In genomic region chr9:26210338-26210851, GRCh38 we compare ENCODE assay signal across 14 cellular contexts.
DNase-seq lines count a peak whose midpoint lies in the region; FAIRE-seq and TF ChIP-seq lines count a peak whose summit lies in the region.
"Had no signal": no experiment of that assay in that cellular context is flagged by ENCODE, and none has a peak within 500 bp of the region (broad histone marks: within the 10 kb centered on the region; RNA-seq: fewer than 3 reads in every experiment).

No MANE protein-coding gene starts in this region.

- no peak for FAIRE-seq in H1 (lab: Jason Lieb, UNC)
- FAIRE-seq: K562 had no signal

- H3K4me1 Mint-ChIP-seq in osteocyte (ENCODE audit: unreplicated experiment), result peaks cover 16% of the 10 kb centered on the region

- DNase-seq in EL, result peak; percentile 1
- peak; percentile 12 for DNase-seq in NCI-H69 (lab: John Stamatoyannopoulos, UW)
- DNase-seq in H1 (ENCODE audit: low read depth in 1 of 2, low spot score in 2 of 2), result no peak
- DNase-seq in osteocyte (ENCODE audit: extremely low spot score, unreplicated experiment), result no peak
- DNase-seq in NCI-H1436 (lab: John Stamatoyannopoulos, UW), result no peak
- no peak for DNase-seq in COLO829 (ENCODE audit: low spot score)
- no peak for DNase-seq in NCI-H774 (lab: John Stamatoyannopoulos, UW)
- DNase-seq in HuH-7 (ENCODE audit: low spot score), result no peak
- DNase-seq: central memory CD4-positive, alpha-beta T cell; H9; NCI-H2171; thyroid gland had no signal

- TF ChIP-seq CTCF in H1 (IDR thresholded peaks at IDR 0.05; ENCODE audit: control extremely low read depth in 1 of 3, insufficient read depth in 1 of 3, low read depth in 1 of 3, low read length in 3 of 3) (no peak), osteocyte (IDR thresholded peaks at IDR 0.05) (no peak)

- POLR2A ChIA-PET in H1 (lab: Charles Lee; ENCODE audit: partially characterized antibody), result no interaction called here

- CTCF ChIA-PET in H1 (lab: Charles Lee; ENCODE audit: partially characterized antibody), result no interaction called here

- no peak overlapping the region for H2AK5ac ChIP-seq in H1 (ENCODE audit: low read depth, low read length)

- no peak overlapping the region for H3K56ac ChIP-seq in H1 (replicated peaks; ENCODE audit: insufficient read length, low read depth, low read length)

- no peak overlapping the region for H3K23ac ChIP-seq in H1 (ENCODE audit: insufficient read length)

- no peaks in the 10 kb centered on the region for H3K79me1 ChIP-seq in H1 (ENCODE audit: low read depth, low read length)

- no peak overlapping the region for H2BK120ac ChIP-seq in H1 (replicated peaks; ENCODE audit: low read depth, low read length)

- peaks cover 0 to 12% of the 10 kb centered on the region in 2 experiments; a peak in 2 of 4 replicates for H3K9me3 ChIP-seq in H1 (ENCODE audit: insufficient read depth in 2 of 2, low read depth in 1 of 2, low read length in 1 of 2)
- H3K9me3 ChIP-seq: thyroid gland had no signal

- H3K9ac ChIP-seq in H1 (replicated peaks in 1 of 4; ENCODE audit: extremely low read depth in 1 of 4, low read depth in 3 of 4, low read length in 3 of 4), result no peak overlapping the region; a peak in 1 of 7 replicates

- H3K4me1 ChIP-seq in H1 (replicated peaks in 1 of 4; ENCODE audit: control insufficient read depth in 3 of 4, insufficient read depth in 4 of 4, low read length in 3 of 4), result peaks cover 0 to 5% (median 0%) of the 10 kb centered on the region in 4 experiments; a peak in 1 of 7 replicates
- H3K4me1 ChIP-seq: thyroid gland had no signal

- H3K4me2 ChIP-seq in H1 (ENCODE audit: insufficient read depth in 1 of 2, low read depth in 2 of 2, low read length in 2 of 2), result no peak overlapping the region

- no peak overlapping the region for H3K27ac ChIP-seq in H1 (ENCODE audit: low read depth, low read length)
- H3K27ac ChIP-seq: thyroid gland had no signal

- H3K4me3 Mint-ChIP-seq in osteocyte (ENCODE audit: unreplicated experiment), result peak overlapping the region; percentile 40
- H3K4me3 Mint-ChIP-seq: H9 had no signal

- no peaks in the 10 kb centered on the region for H3K9me3 Mint-ChIP-seq in osteocyte (ENCODE audit: unreplicated experiment)

- no peaks in the 10 kb centered on the region for H3K23me2 ChIP-seq in H1 (ENCODE audit: low read depth, low read length)

- H2BK12ac ChIP-seq in H1 (ENCODE audit: low read depth, low read length), result 0 out of 2 replicates have a peak overlapping the region, but pooled peaks have one; percentile 27

- TF ChIP-seq RAD21 in H1 (IDR thresholded peaks at IDR 0.05 in 1 of 2, conservative IDR thresholded peaks at IDR 0.05 in 1 of 2; ENCODE audit: low read depth in 2 of 2, low read length in 2 of 2), result no peak

- no peak overlapping the region for H3K4ac ChIP-seq in H1 (replicated peaks; ENCODE audit: insufficient read length, low read depth, low read length)

- no peak overlapping the region for H3K14ac ChIP-seq in H1 (ENCODE audit: insufficient read length)

- no peak for TF ChIP-seq EP300 in H1 (IDR thresholded peaks at IDR 0.05; ENCODE audit: borderline replicate concordance in 1 of 2, low read depth in 2 of 2, low read length in 2 of 2)

- H4K5ac ChIP-seq in H1 (ENCODE audit: insufficient read length, low read depth, low read length), result no peak overlapping the region

- H3K79me2 ChIP-seq in H1 (ENCODE audit: control insufficient read depth in 1 of 2, insufficient read depth in 2 of 2, low read length in 2 of 2), result no peaks in the 10 kb centered on the region

- no peak overlapping the region for H4K91ac ChIP-seq in H1 (replicated peaks; ENCODE audit: insufficient read length, low read length)

- no peaks in the 10 kb centered on the region for H3K27me3 ChIP-seq in H1 (replicated peaks in 1 of 4; ENCODE audit: control insufficient read depth in 3 of 4, extremely low read depth in 1 of 4, insufficient read depth in 3 of 4, low read length in 3 of 4)
- H3K27me3 ChIP-seq: thyroid gland had no signal

- peak overlapping the region; percentile 84 for H2AFZ ChIP-seq in H1 (ENCODE audit: low read length)

- TF ChIP-seq POLR2A in H1 (IDR thresholded peaks at IDR 0.05; ENCODE audit: control extremely low read depth in 1 of 2, low read depth in 2 of 2, low read length in 2 of 2), result no peak

- 82% methylated on average over 6 of the region's 6 CpGs; no CpG with 5 or more reads in 1 of the 2 experiments for WGBS in H1 (ENCODE audit: extremely low coverage in 1 of 2, insufficient coverage in 1 of 2, insufficient read length in 1 of 2, insufficient replicate concordance in 2 of 2, low coverage in 1 of 2, low lambda C conversion rate in 2 of 2, missing lambda C conversion rate in 1 of 2), 2 experiments

- peak overlapping the region; percentile 43 for H3K27ac Mint-ChIP-seq in osteocyte (ENCODE audit: unreplicated experiment)
- H3K27ac Mint-ChIP-seq: H9, progenitor cell of endocrine pancreas had no signal

- H4K8ac ChIP-seq in H1 (ENCODE audit: extremely low read depth, insufficient read depth, low read length), result no peak overlapping the region

- H3K4me3 ChIP-seq in H1 (ENCODE audit: extremely low read depth in 1 of 4, insufficient read depth in 2 of 4, low read depth in 3 of 4, low read length in 4 of 4), result no peak overlapping the region
- H3K4me3 ChIP-seq: K562, thyroid gland had no signal

- H4K20me1 ChIP-seq in H1 (replicated peaks in 1 of 2; ENCODE audit: control insufficient read depth in 1 of 2, insufficient read depth in 2 of 2, low read length in 2 of 2), result no peaks in the 10 kb centered on the region

- H3K18ac ChIP-seq in H1 (ENCODE audit: extremely low read depth, low read length), result no peak overlapping the region

- no peaks in the 10 kb centered on the region for H3K36me3 ChIP-seq in H1 (ENCODE audit: control insufficient read depth in 2 of 4, insufficient read depth in 4 of 4, low read length in 3 of 4)
- H3K36me3 ChIP-seq: thyroid gland had no signal

- H2BK15ac ChIP-seq in H1 (ENCODE audit: low read length), result no peak overlapping the region

- no peak overlapping the region for H2BK5ac ChIP-seq in H1 (ENCODE audit: low read depth, low read length)

- H2BK20ac ChIP-seq in H1 (ENCODE audit: low read length), result no peak overlapping the region

- no peaks in the 10 kb centered on the region for H3K36me3 Mint-ChIP-seq in osteocyte (ENCODE audit: unreplicated experiment)

- H3K27me3 Mint-ChIP-seq in osteocyte (ENCODE audit: unreplicated experiment), result no peaks in the 10 kb centered on the region
- H3K27me3 Mint-ChIP-seq: progenitor cell of endocrine pancreas had no signal

Comparison
In these comparisons a context has a peak if more than half of its experiments do, and no peak if none do; other contexts are left out.
1. DNase-seq: peak in EL (single experiment) and NCI-H69 (single experiment); none in H1 (0 of 2), osteocyte (single experiment), NCI-H1436 (single experiment), COLO829 (single experiment), NCI-H774 (single experiment) and HuH-7 (single experiment).